In genomic region chr7:17552373-17552772, GRCh38 we compare ENCODE assay signal across 17 cellular contexts.
A peak's percentile ranks its signal among the peaks of the same experiment; 100 is the strongest.
DNase-seq lines count a peak whose midpoint lies in the region; ATAC-seq and TF ChIP-seq lines count a peak whose summit lies in the region.
"Had no signal": no experiment of that assay in that cellular context is flagged by ENCODE, and none has a peak within 500 bp of the region (broad histone marks: within the 10 kb centered on the region; RNA-seq: fewer than 3 reads in every experiment).

No MANE protein-coding gene starts in this region.

- no peak overlapping the region for H2AFZ ChIP-seq in GM23338
- H2AFZ ChIP-seq: GM23248 had no signal

- H3K27ac Mint-ChIP-seq in GM23338 (peak overlapping the region; percentile 62; the same call in 1 of the 2 replicates), osteocyte (ENCODE audit: unreplicated experiment) (peak overlapping the region; percentile 19), Caco-2 (ENCODE audit: unreplicated experiment) (no peak overlapping the region)
- peak overlapping the region; percentile 53 for H3K27ac Mint-ChIP-seq in activated T-helper 17 cell treated with anti-CD3 and anti-CD28 coated beads, Interleukin-2, amount 50 U/mL, for 72 hours
- H3K27ac Mint-ChIP-seq in stimulated activated memory B cell treated with anti-CD40 and anti-IgM and Interleukin-4, amounts not matched to agents 10 μg/mL and 1 μg/mL and 100 μg/mL, for 72 hours, result no peak overlapping the region
- H3K27ac Mint-ChIP-seq: CD4-positive, alpha-beta memory T cell; H9 had no signal

- no TSS peak for BruUV-seq in Caco-2 (replicated peaks; lab: Mats Ljungman, UMichigan)

- H3K9me2 ChIP-seq in GM23338 (ENCODE audit: insufficient read depth), result peaks cover 9% of the 10 kb centered on the region; the same call in 1 of the 2 replicates

- H3K9me3 Mint-ChIP-seq in GM23338 (no peaks in the 10 kb centered on the region), osteocyte (ENCODE audit: unreplicated experiment) (peaks cover 9% of the 10 kb centered on the region), Caco-2 (ENCODE audit: unreplicated experiment) (peaks cover 28% of the 10 kb centered on the region)
- no peaks in the 10 kb centered on the region for H3K9me3 Mint-ChIP-seq in activated T-helper 17 cell treated with anti-CD3 and anti-CD28 coated beads, Interleukin-2, amount 50 U/mL, for 72 hours
- no peaks in the 10 kb centered on the region for H3K9me3 Mint-ChIP-seq in stimulated activated memory B cell treated with anti-CD40 and anti-IgM and Interleukin-4, amounts not matched to agents 10 μg/mL and 1 μg/mL and 100 μg/mL, for 72 hours
- H3K9me3 Mint-ChIP-seq: CD4-positive, alpha-beta memory T cell; H9 had no signal

- no peak overlapping the region for H3K4me3 ChIP-seq in GM23338
- no peak overlapping the region for H3K4me3 ChIP-seq in Caco-2 (ENCODE audit: low read depth, low read length)
- H3K4me3 ChIP-seq: GM23248 had no signal

- no peak overlapping the region for H3K27ac ChIP-seq in GM23338 (ENCODE audit: low read depth)
- H3K27ac ChIP-seq: GM23248 had no signal

- intact Hi-C loops in Caco-2 (cut with micrococcal nuclease; ENCODE audit: unreplicated experiment), result no loop called here

- no peaks in the 10 kb centered on the region for H3K27me3 ChIP-seq in GM23338 (ENCODE audit: insufficient read depth)
- H3K27me3 ChIP-seq in Caco-2 (replicated peaks; ENCODE audit: control insufficient read depth, insufficient read depth, low read length), result no peaks in the 10 kb centered on the region

- H3K4me1 Mint-ChIP-seq in GM23338 (no peaks in the 10 kb centered on the region), osteocyte (ENCODE audit: unreplicated experiment) (peaks cover 22% of the 10 kb centered on the region), Caco-2 (ENCODE audit: low read depth, unreplicated experiment) (peaks cover 1% of the 10 kb centered on the region)
- H3K4me1 Mint-ChIP-seq in activated T-helper 17 cell treated with anti-CD3 and anti-CD28 coated beads, Interleukin-2, amount 50 U/mL, for 72 hours, result no peaks in the 10 kb centered on the region
- no peaks in the 10 kb centered on the region for H3K4me1 Mint-ChIP-seq in stimulated activated memory B cell treated with anti-CD40 and anti-IgM and Interleukin-4, amounts not matched to agents 10 μg/mL and 1 μg/mL and 100 μg/mL, for 72 hours
- H3K4me1 Mint-ChIP-seq: CD4-positive, alpha-beta memory T cell; H9 had no signal

- H3K4me2 ChIP-seq in GM23338, result no peak overlapping the region

- CTCF ChIA-PET in Caco-2 (lab: Charles Lee), result no interaction called here

- no peaks in the 10 kb centered on the region for H3K79me2 ChIP-seq in GM23338 (replicated peaks; ENCODE audit: insufficient read depth)

- H4K20me1 ChIP-seq in GM23338 (replicated peaks; ENCODE audit: insufficient read depth), result no peaks in the 10 kb centered on the region

- no peaks in the 10 kb centered on the region for H3K4me1 ChIP-seq in GM23338 (ENCODE audit: insufficient read depth)
- H3K4me1 ChIP-seq in Caco-2, result no peaks in the 10 kb centered on the region

- POLR2A ChIA-PET in Caco-2 (lab: Charles Lee), result no interaction called here

- no peaks in the 10 kb centered on the region for H3K36me3 Mint-ChIP-seq in GM23338 (ENCODE audit: low read depth)
- no peaks in the 10 kb centered on the region for H3K36me3 Mint-ChIP-seq in activated T-helper 17 cell treated with anti-CD3 and anti-CD28 coated beads, Interleukin-2, amount 50 U/mL, for 72 hours (ENCODE audit: low read depth)
- peaks cover 5% of the 10 kb centered on the region for H3K36me3 Mint-ChIP-seq in osteocyte (ENCODE audit: unreplicated experiment)
- H3K36me3 Mint-ChIP-seq in stimulated activated memory B cell treated with anti-CD40 and anti-IgM and Interleukin-4, amounts not matched to agents 10 μg/mL and 1 μg/mL and 100 μg/mL, for 72 hours, result no peaks in the 10 kb centered on the region
- H3K36me3 Mint-ChIP-seq in Caco-2 (ENCODE audit: insufficient read depth, unreplicated experiment), result no peaks in the 10 kb centered on the region
- H3K36me3 Mint-ChIP-seq: CD4-positive, alpha-beta memory T cell had no signal

- H3K4me3 Mint-ChIP-seq in GM23338 (no peak overlapping the region), osteocyte (ENCODE audit: unreplicated experiment) (no peak overlapping the region), Caco-2 (ENCODE audit: unreplicated experiment) (no peak overlapping the region)
- H3K4me3 Mint-ChIP-seq in activated T-helper 17 cell treated with anti-CD3 and anti-CD28 coated beads, Interleukin-2, amount 50 U/mL, for 72 hours, result no peak overlapping the region
- H3K4me3 Mint-ChIP-seq in stimulated activated memory B cell treated with anti-CD40 and anti-IgM and Interleukin-4, amounts not matched to agents 10 μg/mL and 1 μg/mL and 100 μg/mL, for 72 hours, result no peak overlapping the region
- H3K4me3 Mint-ChIP-seq: CD4-positive, alpha-beta memory T cell; H9 had no signal

- H3K36me3 ChIP-seq in GM23338 (ENCODE audit: insufficient read depth) (no peaks in the 10 kb centered on the region), Caco-2 (ENCODE audit: control insufficient read depth, insufficient read depth, low read length) (no peaks in the 10 kb centered on the region; the same call in 1 of the 2 replicates)

- DNase-seq in GM23338 (ENCODE audit: low spot score) (no peak), osteocyte (ENCODE audit: extremely low spot score, unreplicated experiment) (no peak), NCI-H187 (lab: John Stamatoyannopoulos, UW) (no peak), DMS53 treated with DMSO at 0.1 percent for 48 hours (lab: John Stamatoyannopoulos, UW; ENCODE audit: unreplicated experiment) (no peak), Caco-2 (no peak)
- DNase-seq: C1 segment of cervical spinal cord; CD4-positive, alpha-beta memory T cell; COR-L47; DMS153; DMS79; EL; GF-D8; GM23248; H9 had no signal

- H3K27me3 Mint-ChIP-seq in GM23338 (ENCODE audit: insufficient read depth, low read depth, poor library complexity) (peaks cover 2% of the 10 kb centered on the region), osteocyte (ENCODE audit: unreplicated experiment) (no peaks in the 10 kb centered on the region), Caco-2 (ENCODE audit: insufficient read depth, unreplicated experiment) (no peaks in the 10 kb centered on the region)
- no peaks in the 10 kb centered on the region for H3K27me3 Mint-ChIP-seq in activated T-helper 17 cell treated with anti-CD3 and anti-CD28 coated beads, Interleukin-2, amount 50 U/mL, for 72 hours
- H3K27me3 Mint-ChIP-seq in stimulated activated memory B cell treated with anti-CD40 and anti-IgM and Interleukin-4, amounts not matched to agents 10 μg/mL and 1 μg/mL and 100 μg/mL, for 72 hours, result no peaks in the 10 kb centered on the region
- H3K27me3 Mint-ChIP-seq: CD4-positive, alpha-beta memory T cell had no signal

- ATAC-seq in GM23338, result no peak
- ATAC-seq in activated T-helper 17 cell treated with anti-CD3 and anti-CD28 coated beads, Interleukin-2, amount 50 U/mL, for 72 hours (replicated peaks), result no peak
- ATAC-seq in stimulated activated memory B cell treated with anti-CD40 and anti-IgM and Interleukin-4, amounts not matched to agents 10 μg/mL and 1 μg/mL and 100 μg/mL, for 72 hours, result peak; percentile 57
- ATAC-seq: HCT116 had no signal

- TF ChIP-seq CTCF in GM23338 (conservative IDR thresholded peaks at IDR 0.05; ENCODE audit: low read depth in 2 of 2) (no peak), osteocyte (IDR thresholded peaks at IDR 0.05) (no peak), Caco-2 (IDR thresholded peaks at IDR 0.05; ENCODE audit: insufficient read depth in 1 of 2, low read depth in 1 of 2, low read length in 1 of 2, severe bottlenecking in 1 of 2, unreplicated experiment in 1 of 2) (no peak)

- no peaks in the 10 kb centered on the region for H3F3A ChIP-seq in GM23338 (replicated peaks; ENCODE audit: low read depth)

- no peaks in the 10 kb centered on the region for H3K9me3 ChIP-seq in Caco-2

TF ChIP-seq in GM23338, 12 proteins besides CTCF, POLR2A, EP300 and RAD21 (continues in another document):
- TF ChIP-seq EZH2 (IDR thresholded peaks at IDR 0.05; ENCODE audit: low read depth, unreplicated experiment) (no peak), POLR2AphosphoS5 (IDR thresholded peaks at IDR 0.05; ENCODE audit: low read depth) (no peak)

Comparison
In these comparisons a context has a peak if more than half of its experiments do, and no peak if none do; other contexts are left out.
1. H3K27ac Mint-ChIP-seq: peak in GM23338 (single experiment), activated T-helper 17 cell treated with anti-CD3 and anti-CD28 coated beads, Interleukin-2, amount 50 U/mL, for 72 hours (single experiment) and osteocyte (single experiment); none in stimulated activated memory B cell treated with anti-CD40 and anti-IgM and Interleukin-4, amounts not matched to agents 10 μg/mL and 1 μg/mL and 100 μg/mL, for 72 hours (single experiment) and Caco-2 (single experiment).